In the genomic region with DNA sequence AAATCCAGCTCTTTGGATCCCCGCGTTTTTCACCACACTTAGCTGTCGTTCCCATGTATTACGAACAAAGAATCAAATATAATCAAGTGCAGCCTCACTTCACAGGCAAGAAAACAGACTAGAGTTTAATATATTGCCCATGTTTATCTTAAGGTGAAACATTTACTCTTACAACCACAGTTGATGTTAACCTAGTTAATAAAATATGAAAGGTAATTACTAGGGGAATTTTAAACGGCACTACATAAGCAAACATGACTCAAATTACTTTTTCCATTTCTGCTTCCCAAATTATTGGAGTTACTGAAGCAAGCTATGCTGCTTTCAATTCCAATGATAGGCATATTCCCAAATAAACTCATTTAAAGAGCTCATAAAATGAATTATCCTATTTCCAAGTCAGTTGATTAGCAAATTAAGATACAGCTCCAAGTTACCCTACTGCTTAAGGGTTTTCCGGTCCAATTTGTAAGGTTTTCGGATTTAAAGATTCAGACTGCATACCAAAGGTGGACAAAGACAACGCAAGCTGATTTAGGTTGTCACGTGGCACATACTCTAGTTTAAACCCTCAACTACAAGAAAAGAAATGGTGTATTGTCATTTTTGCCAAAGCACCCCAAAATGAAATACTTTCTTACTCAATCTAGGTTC, we compare ENCODE assay signal across 1 cellular context.
TF ChIP-seq lines count a peak whose summit lies in the region.

No MANE protein-coding gene starts in this region.

TF ChIP-seq in GM23338, 12 proteins besides CTCF, POLR2A, EP300 and RAD21:
- TF ChIP-seq NANOG (IDR thresholded peaks at IDR 0.05; ENCODE audit: borderline replicate concordance) (no peak), ZNF114 (CRISPR knock-in tag; IDR thresholded peaks at IDR 0.05) (no peak), POLR2AphosphoS5 (IDR thresholded peaks at IDR 0.05; ENCODE audit: low read depth) (peak; percentile 16; the same call in 1 of the 2 replicates), STAT1 (IDR thresholded peaks at IDR 0.05; ENCODE audit: unreplicated experiment) (no peak)
- TF ChIP-seq, protein P1, sequence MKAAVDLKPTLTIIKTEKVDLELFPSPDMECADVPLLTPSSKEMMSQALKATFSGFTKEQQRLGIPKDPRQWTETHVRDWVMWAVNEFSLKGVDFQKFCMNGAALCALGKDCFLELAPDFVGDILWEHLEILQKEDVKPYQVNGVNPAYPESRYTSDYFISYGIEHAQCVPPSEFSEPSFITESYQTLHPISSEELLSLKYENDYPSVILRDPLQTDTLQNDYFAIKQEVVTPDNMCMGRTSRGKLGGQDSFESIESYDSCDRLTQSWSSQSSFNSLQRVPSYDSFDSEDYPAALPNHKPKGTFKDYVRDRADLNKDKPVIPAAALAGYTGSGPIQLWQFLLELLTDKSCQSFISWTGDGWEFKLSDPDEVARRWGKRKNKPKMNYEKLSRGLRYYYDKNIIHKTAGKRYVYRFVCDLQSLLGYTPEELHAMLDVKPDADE (IDR thresholded peaks at IDR 0.05): no peak
- TF ChIP-seq, protein P2, sequence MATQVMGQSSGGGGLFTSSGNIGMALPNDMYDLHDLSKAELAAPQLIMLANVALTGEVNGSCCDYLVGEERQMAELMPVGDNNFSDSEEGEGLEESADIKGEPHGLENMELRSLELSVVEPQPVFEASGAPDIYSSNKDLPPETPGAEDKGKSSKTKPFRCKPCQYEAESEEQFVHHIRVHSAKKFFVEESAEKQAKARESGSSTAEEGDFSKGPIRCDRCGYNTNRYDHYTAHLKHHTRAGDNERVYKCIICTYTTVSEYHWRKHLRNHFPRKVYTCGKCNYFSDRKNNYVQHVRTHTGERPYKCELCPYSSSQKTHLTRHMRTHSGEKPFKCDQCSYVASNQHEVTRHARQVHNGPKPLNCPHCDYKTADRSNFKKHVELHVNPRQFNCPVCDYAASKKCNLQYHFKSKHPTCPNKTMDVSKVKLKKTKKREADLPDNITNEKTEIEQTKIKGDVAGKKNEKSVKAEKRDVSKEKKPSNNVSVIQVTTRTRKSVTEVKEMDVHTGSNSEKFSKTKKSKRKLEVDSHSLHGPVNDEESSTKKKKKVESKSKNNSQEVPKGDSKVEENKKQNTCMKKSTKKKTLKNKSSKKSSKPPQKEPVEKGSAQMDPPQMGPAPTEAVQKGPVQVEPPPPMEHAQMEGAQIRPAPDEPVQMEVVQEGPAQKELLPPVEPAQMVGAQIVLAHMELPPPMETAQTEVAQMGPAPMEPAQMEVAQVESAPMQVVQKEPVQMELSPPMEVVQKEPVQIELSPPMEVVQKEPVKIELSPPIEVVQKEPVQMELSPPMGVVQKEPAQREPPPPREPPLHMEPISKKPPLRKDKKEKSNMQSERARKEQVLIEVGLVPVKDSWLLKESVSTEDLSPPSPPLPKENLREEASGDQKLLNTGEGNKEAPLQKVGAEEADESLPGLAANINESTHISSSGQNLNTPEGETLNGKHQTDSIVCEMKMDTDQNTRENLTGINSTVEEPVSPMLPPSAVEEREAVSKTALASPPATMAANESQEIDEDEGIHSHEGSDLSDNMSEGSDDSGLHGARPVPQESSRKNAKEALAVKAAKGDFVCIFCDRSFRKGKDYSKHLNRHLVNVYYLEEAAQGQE (IDR thresholded peaks at IDR 0.05; ENCODE audit: unreplicated experiment): no peak
